ENCODE assay signal across 1 cellular context in the genomic region with DNA sequence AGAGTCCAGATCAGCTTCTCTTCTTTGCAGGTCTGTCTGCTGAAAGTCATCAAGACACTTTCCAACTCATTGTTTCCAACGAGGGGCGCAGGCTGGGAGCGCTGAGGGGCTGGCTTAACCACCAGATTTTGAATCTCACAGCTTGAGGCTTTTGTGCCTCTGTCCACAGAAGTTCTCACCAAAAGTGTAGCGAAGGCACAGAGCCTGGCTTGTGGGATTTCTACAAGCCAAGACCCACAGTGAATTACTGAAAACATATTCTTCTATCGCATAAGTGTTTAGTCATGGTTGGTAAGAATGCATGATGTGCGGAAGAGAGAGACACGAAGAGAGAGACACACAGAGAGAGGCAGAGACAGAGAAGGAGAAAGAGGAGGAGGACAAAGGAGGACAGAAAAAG.
TF ChIP-seq lines count a peak whose summit lies in the region.

No MANE protein-coding gene starts in this region.

TF ChIP-seq in HCT116, 20 proteins besides CTCF, POLR2A, EP300 and RAD21:
- TF ChIP-seq SIN3A (IDR thresholded peaks at IDR 0.05; ENCODE audit: low read depth) (no peak), JUND (IDR thresholded peaks at IDR 0.05) (no peak), POLR2AphosphoS5 (IDR thresholded peaks at IDR 0.05; ENCODE audit: low read depth, low read length) (no peak), ZNF274 (IDR thresholded peaks at IDR 0.05; ENCODE audit: low read depth, low read length) (no peak), CEBPB (IDR thresholded peaks at IDR 0.05; ENCODE audit: low read depth) (no peak), YY1 (IDR thresholded peaks at IDR 0.05; ENCODE audit: extremely low read depth, insufficient replicate concordance, low read depth, low read length) (no peak), ZFX (IDR thresholded peaks at IDR 0.05) (no peak), MAX (IDR thresholded peaks at IDR 0.05) (no peak), EGR1 (IDR thresholded peaks at IDR 0.05; ENCODE audit: low read depth) (no peak), ELF1 (IDR thresholded peaks at IDR 0.05; ENCODE audit: borderline replicate concordance, low read depth) (no peak), REST (IDR thresholded peaks at IDR 0.05; ENCODE audit: low read depth) (no peak), ATF3 (IDR thresholded peaks at IDR 0.05) (no peak), SRF (IDR thresholded peaks at IDR 0.05; ENCODE audit: low read depth) (no peak)
- TF ChIP-seq, protein P1, sequence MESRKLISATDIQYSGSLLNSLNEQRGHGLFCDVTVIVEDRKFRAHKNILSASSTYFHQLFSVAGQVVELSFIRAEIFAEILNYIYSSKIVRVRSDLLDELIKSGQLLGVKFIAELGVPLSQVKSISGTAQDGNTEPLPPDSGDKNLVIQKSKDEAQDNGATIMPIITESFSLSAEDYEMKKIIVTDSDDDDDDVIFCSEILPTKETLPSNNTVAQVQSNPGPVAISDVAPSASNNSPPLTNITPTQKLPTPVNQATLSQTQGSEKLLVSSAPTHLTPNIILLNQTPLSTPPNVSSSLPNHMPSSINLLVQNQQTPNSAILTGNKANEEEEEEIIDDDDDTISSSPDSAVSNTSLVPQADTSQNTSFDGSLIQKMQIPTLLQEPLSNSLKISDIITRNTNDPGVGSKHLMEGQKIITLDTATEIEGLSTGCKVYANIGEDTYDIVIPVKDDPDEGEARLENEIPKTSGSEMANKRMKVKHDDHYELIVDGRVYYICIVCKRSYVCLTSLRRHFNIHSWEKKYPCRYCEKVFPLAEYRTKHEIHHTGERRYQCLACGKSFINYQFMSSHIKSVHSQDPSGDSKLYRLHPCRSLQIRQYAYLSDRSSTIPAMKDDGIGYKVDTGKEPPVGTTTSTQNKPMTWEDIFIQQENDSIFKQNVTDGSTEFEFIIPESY (IDR thresholded peaks at IDR 0.05; ENCODE audit: extremely low read depth, insufficient replicate concordance, low read length), result no peak
